In the genomic region with DNA sequence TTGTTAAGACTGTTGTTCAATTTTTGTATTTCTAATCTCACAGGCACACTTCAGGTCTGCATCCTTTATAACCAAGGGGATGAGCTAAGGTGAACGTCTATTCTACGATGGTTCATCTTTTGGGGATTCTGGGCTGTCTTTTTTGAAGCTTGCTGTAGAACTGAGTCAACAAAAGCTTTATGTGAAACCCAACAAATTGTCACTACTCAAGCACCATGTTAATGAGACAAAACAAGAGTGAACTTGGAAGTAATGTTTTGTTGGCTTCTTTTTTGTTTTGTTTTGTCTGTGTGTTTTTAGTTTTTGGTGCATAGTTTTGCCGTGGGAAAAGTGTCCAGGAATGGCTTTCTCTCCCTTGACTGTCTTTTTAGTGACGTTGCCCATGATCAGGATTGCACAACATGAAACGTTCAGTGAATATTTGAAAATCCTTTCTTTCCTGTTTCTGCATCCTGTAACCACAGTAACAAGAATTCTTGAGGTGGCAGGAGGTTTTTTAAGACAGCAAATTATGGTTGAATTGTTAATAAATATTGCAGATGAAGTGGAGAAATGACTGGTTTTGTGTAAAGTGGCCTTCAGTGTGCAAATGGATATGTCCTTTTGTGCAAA, we compare ENCODE assay signal across 22 cellular contexts.
A peak's percentile ranks its signal among the peaks of the same experiment; 100 is the strongest.
DNase-seq lines count a peak whose midpoint lies in the region; ATAC-seq and TF ChIP-seq lines count a peak whose summit lies in the region.
"Had no signal": no experiment of that assay in that cellular context is flagged by ENCODE, and none has a peak within 500 bp of the region (broad histone marks: within the 10 kb centered on the region; RNA-seq: fewer than 3 reads in every experiment).

No MANE protein-coding gene starts in this region.

- H3K4me1 Mint-ChIP-seq in endothelial cell (ENCODE audit: unreplicated experiment) = peaks cover 5% of the 10 kb centered on the region
- H3K4me1 Mint-ChIP-seq: stimulated activated effector memory CD8-positive, alpha-beta T cell treated with anti-CD3 and anti-CD28 coated beads, Interleukin-12 subunit alpha, Interleukin-12 subunit beta, amount 100 ng/mL, for 72 hours had no signal

- no peak overlapping the region for H3K4me3 Mint-ChIP-seq in endothelial cell (ENCODE audit: unreplicated experiment)
- H3K4me3 Mint-ChIP-seq: CD4-positive, alpha-beta T cell; neural crest cell; stimulated activated effector memory CD8-positive, alpha-beta T cell treated with anti-CD3 and anti-CD28 coated beads, Interleukin-12 subunit alpha, Interleukin-12 subunit beta, amount 100 ng/mL, for 72 hours had no signal

- no peaks in the 10 kb centered on the region for H3K27me3 Mint-ChIP-seq in endothelial cell (ENCODE audit: unreplicated experiment)

- TF ChIP-seq EP300 in tibial nerve (IDR thresholded peaks at IDR 0.05) = no peak

- H3K4me3 ChIP-seq in BJ (ENCODE audit: low read depth, low read length) (no peak overlapping the region), psoas muscle (no peak overlapping the region), left ventricle myocardium inferior (no peak overlapping the region), tibial nerve (no peak overlapping the region)
- H3K4me3 ChIP-seq: ascending aorta, dorsolateral prefrontal cortex, HAP-1, lung, sigmoid colon had no signal

- H3K9me3 Mint-ChIP-seq in endothelial cell (ENCODE audit: unreplicated experiment) = no peaks in the 10 kb centered on the region
- H3K9me3 Mint-ChIP-seq: CD4-positive, alpha-beta T cell; neural crest cell; stimulated activated effector memory CD8-positive, alpha-beta T cell treated with anti-CD3 and anti-CD28 coated beads, Interleukin-12 subunit alpha, Interleukin-12 subunit beta, amount 100 ng/mL, for 72 hours had no signal

- H3K9me3 ChIP-seq in psoas muscle = no peaks in the 10 kb centered on the region
- H3K9me3 ChIP-seq in left ventricle myocardium inferior (replicated peaks) = no peaks in the 10 kb centered on the region
- H3K9me3 ChIP-seq in tibial nerve = no peaks in the 10 kb centered on the region
- H3K9me3 ChIP-seq: ascending aorta, HAP-1, sigmoid colon had no signal

- peaks cover 27% of the 10 kb centered on the region for H3K4me1 ChIP-seq in psoas muscle
- peaks cover 3% of the 10 kb centered on the region for H3K4me1 ChIP-seq in left ventricle myocardium inferior
- H3K4me1 ChIP-seq in tibial nerve = peaks cover 0 to 3% (median 0%) of the 10 kb centered on the region in 4 donors
- H3K4me1 ChIP-seq: ascending aorta, HAP-1 had no signal

- H3K36me3 ChIP-seq in BJ (ENCODE audit: control insufficient read depth, insufficient read depth, low read length) = no peaks in the 10 kb centered on the region
- H3K36me3 ChIP-seq in psoas muscle (ENCODE audit: insufficient read depth in 1 of 2, low read depth in 1 of 2) = peaks cover 0 to 13% of the 10 kb centered on the region in 2 donors
- H3K36me3 ChIP-seq in left ventricle myocardium inferior = no peaks in the 10 kb centered on the region
- H3K36me3 ChIP-seq in tibial nerve = no peaks in the 10 kb centered on the region
- H3K36me3 ChIP-seq: ascending aorta, sigmoid colon had no signal

- no peak for TF ChIP-seq POLR2A in tibial nerve (IDR thresholded peaks at IDR 0.05)

- H3K27ac ChIP-seq in psoas muscle (peak overlapping the region; percentile 20), left ventricle myocardium inferior (replicated peaks) (no peak overlapping the region), tibial nerve (no peak overlapping the region)
- H3K27ac ChIP-seq: ascending aorta, sigmoid colon, VCaP had no signal

- intact Hi-C loops in psoas muscle (cut with DNase I) (loop anchor here in 1 of 2 donors (5.0 kb wide), 3 partner anchors 35 to 125 kb away; a partner anchor contains a TSS), left ventricle myocardium inferior (cut with micrococcal nuclease) (no loop called here)

- POLR2A ChIA-PET in BJ (lab: Charles Lee) = no interaction called here

- H3K27me3 ChIP-seq in BJ (ENCODE audit: control insufficient read depth, insufficient read depth, low read length) = 0 out of 2 replicates have a peak, but pooled peaks cover 4% of the 10 kb centered on the region
- H3K27me3 ChIP-seq in psoas muscle (ENCODE audit: insufficient read depth in 3 of 3, low read length in 2 of 3) = no peaks in the 10 kb centered on the region
- H3K27me3 ChIP-seq in left ventricle myocardium inferior (ENCODE audit: low read depth) = no peaks in the 10 kb centered on the region
- H3K27me3 ChIP-seq in tibial nerve = no peaks in the 10 kb centered on the region
- H3K27me3 ChIP-seq: ascending aorta, dorsolateral prefrontal cortex, sigmoid colon had no signal

- peak overlapping the region; percentile 80 for H3K27ac Mint-ChIP-seq in endothelial cell (ENCODE audit: unreplicated experiment)
- H3K27ac Mint-ChIP-seq: CD4-positive, alpha-beta T cell; stimulated activated effector memory CD8-positive, alpha-beta T cell treated with anti-CD3 and anti-CD28 coated beads, Interleukin-12 subunit alpha, Interleukin-12 subunit beta, amount 100 ng/mL, for 72 hours had no signal

- no peaks in the 10 kb centered on the region for H3K36me3 Mint-ChIP-seq in endothelial cell (ENCODE audit: low read depth, unreplicated experiment)
- H3K36me3 Mint-ChIP-seq: stimulated activated effector memory CD8-positive, alpha-beta T cell treated with anti-CD3 and anti-CD28 coated beads, Interleukin-12 subunit alpha, Interleukin-12 subunit beta, amount 100 ng/mL, for 72 hours had no signal

- CTCF ChIA-PET in BJ (lab: Yijun Ruan, JAX) = interaction anchor here (0.8 to 1.0 kb wide), 2 partner anchors 14 to 190 kb away, joined by 3 read pairs; no protein-coding TSS in a partner anchor

- TF ChIP-seq CTCF in BJ (IDR thresholded peaks at IDR 0.05; ENCODE audit: insufficient read depth, low read depth, low read length) = no peak
- no peak for TF ChIP-seq CTCF in endothelial cell (IDR thresholded peaks at IDR 0.05; ENCODE audit: unreplicated experiment)
- TF ChIP-seq CTCF in psoas muscle (IDR thresholded peaks at IDR 0.05) = no peak
- TF ChIP-seq CTCF in left ventricle myocardium inferior (IDR thresholded peaks at IDR 0.05; ENCODE audit: borderline replicate concordance) = no peak
- TF ChIP-seq CTCF in tibial nerve (IDR thresholded peaks at IDR 0.05) = no peak

- ATAC-seq in psoas muscle = no peak
- ATAC-seq in HG03039 (IDR thresholded peaks at IDR 0.05; ENCODE audit: unreplicated experiment) = no peak
- ATAC-seq: stimulated activated effector memory CD8-positive, alpha-beta T cell treated with anti-CD3 and anti-CD28 coated beads, Interleukin-12 subunit alpha, Interleukin-12 subunit beta, amount 100 ng/mL, for 72 hours had no signal

- 59 to 71% (median 62%) methylated on average over 5 of the region's 5 CpGs for WGBS in psoas muscle, 3 donors
- 59 to 60% methylated on average over 5 of the region's 5 CpGs for WGBS in tibial nerve, 2 donors

- DNase-seq in BJ (ENCODE audit: low read depth) = peak; percentile 90
- DNase-seq in M059J (ENCODE audit: low read depth) = peak; percentile 57
- DNase-seq in endothelial cell (ENCODE audit: low spot score) = no peak
- no peak for DNase-seq in psoas muscle
- no peak for DNase-seq in stimulated activated CD4-positive, alpha-beta T cell treated with anti-CD3 and anti-CD28 coated beads, Interleukin-15, amount 100 ng/mL, for 24 hours
- DNase-seq in left ventricle myocardium inferior = no peak
- DNase-seq in tibial nerve (ENCODE audit: low spot score in 2 of 2) = no peak
- DNase-seq: CD4-positive, alpha-beta T cell; DND-41; dorsolateral prefrontal cortex; foreskin melanocyte; KBM-7; NCI-H187 treated with DMSO at 0.1 percent for 48 hours; NCI-H510A treated with DMSO at 0.1 percent for 48 hours; sigmoid colon had no signal

Comparison
In these comparisons a context has a peak if more than half of its experiments do, and no peak if none do; other contexts are left out.
1. DNase-seq: peak in BJ (single experiment) and M059J (single experiment); none in endothelial cell (single experiment), psoas muscle (0 of 2), stimulated activated CD4-positive, alpha-beta T cell treated with anti-CD3 and anti-CD28 coated beads, Interleukin-15, amount 100 ng/mL, for 24 hours (single experiment), left ventricle myocardium inferior (single experiment) and tibial nerve (0 of 2).